Comparison of ENCODE assay signal across 32 cellular contexts in genomic region chr5:129747847-129748407, GRCh38. TPM values are rescaled to one million over a fixed set of nuclear protein-coding genes. Genes with fewer than 3 reads are reported as not detected.
DNase-seq lines count a peak whose midpoint lies in the region; ATAC-seq, FAIRE-seq and TF ChIP-seq lines count a peak whose summit lies in the region.
"Had no signal": no experiment of that assay in that cellular context is flagged by ENCODE, and none has a peak within 500 bp of the region (broad histone marks: within the 10 kb centered on the region; RNA-seq: fewer than 3 reads in every experiment).

A gene with protein sequence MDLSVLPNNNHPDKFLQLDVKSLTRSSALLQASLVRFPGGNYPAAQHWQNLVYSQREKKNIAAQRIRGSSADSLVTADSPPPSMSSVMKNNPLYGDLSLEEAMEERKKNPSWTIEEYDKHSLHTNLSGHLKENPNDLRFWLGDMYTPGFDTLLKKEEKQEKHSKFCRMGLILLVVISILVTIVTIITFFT (plus strand): TSS chr5:129748094. CDS start chr5:129748191, 97 bp downstream.

- no peak for TF ChIP-seq POLR2A in GM12878 (IDR thresholded peaks at IDR 0.05; ENCODE audit: low read depth, low read length)

- 0 out of 2 replicates have a peak, but pooled peaks cover 3% of the 10 kb centered on the region for H3K4me1 ChIP-seq in GM23338 (ENCODE audit: insufficient read depth)
- no peaks in the 10 kb centered on the region for H3K4me1 ChIP-seq in GM12878 (ENCODE audit: control insufficient read depth, insufficient read depth, low read length)
- H3K4me1 ChIP-seq: A549, right lobe of liver, stomach, vagina had no signal

- H3K27me3 ChIP-seq in GM23338 (ENCODE audit: insufficient read depth) = no peaks in the 10 kb centered on the region
- no peaks in the 10 kb centered on the region for H3K27me3 ChIP-seq in GM12878 (replicated peaks in 1 of 2; ENCODE audit: control insufficient read depth in 2 of 2, insufficient read depth in 2 of 2, low read length in 1 of 2)
- no peaks in the 10 kb centered on the region for H3K27me3 ChIP-seq in neural cell (ENCODE audit: insufficient read depth, low read depth, low read length)
- H3K27me3 ChIP-seq: right lobe of liver, stomach, vagina had no signal

- in situ Hi-C loops in GM12878 (cut with MboI) = no loop called here

- H3K79me2 ChIP-seq in GM23338 (replicated peaks; ENCODE audit: insufficient read depth) = no peaks in the 10 kb centered on the region
- H3K79me2 ChIP-seq in GM12878 (ENCODE audit: control insufficient read depth, insufficient read depth, low read length) = no peaks in the 10 kb centered on the region
- no peaks in the 10 kb centered on the region for H3K79me2 ChIP-seq in neural cell (replicated peaks; ENCODE audit: insufficient read depth, low read length)

- RAD21 ChIA-PET in GM12878 (lab: Charles Lee; ENCODE audit: unreplicated experiment) = no interaction called here

- H3K27me3 Mint-ChIP-seq in GM23338 (ENCODE audit: insufficient read depth, low read depth, poor library complexity) = no peaks in the 10 kb centered on the region
- H3K27me3 Mint-ChIP-seq: CD4-positive, CD25-positive, alpha-beta regulatory T cell; progenitor cell of endocrine pancreas had no signal

- H2AFZ ChIP-seq in GM23338 (peak within 1 kb of the TSS; percentile 83), GM12878 (ENCODE audit: control insufficient read depth, low read depth, low read length) (no peak within 1 kb of the TSS), neural cell (ENCODE audit: low read depth, low read length) (peak within 1 kb of the TSS; percentile 49)
- H2AFZ ChIP-seq: PC-9 had no signal

- H4K20me1 ChIP-seq in GM23338 (replicated peaks; ENCODE audit: insufficient read depth) (no peaks in the 10 kb centered on the region), GM12878 (ENCODE audit: control insufficient read depth, insufficient read depth) (no peaks in the 10 kb centered on the region), neural cell (ENCODE audit: insufficient read depth) (no peaks in the 10 kb centered on the region)

- H3F3A ChIP-seq in GM23338 (replicated peaks; ENCODE audit: low read depth) (no peaks in the 10 kb centered on the region), neural cell (ENCODE audit: insufficient read depth, low read length, poor library complexity, severe bottlenecking) (no peaks in the 10 kb centered on the region)

- no peak within 1 kb of the TSS for H3K9ac ChIP-seq in GM12878 (ENCODE audit: control insufficient read depth, insufficient read depth, low read length)
- H3K9ac ChIP-seq in neural cell (ENCODE audit: low read length) = peak within 1 kb of the TSS; percentile 36

- H3K4me3 Mint-ChIP-seq in GM23338 = no peak within 1 kb of the TSS
- H3K4me3 Mint-ChIP-seq: activated naive CD8-positive, alpha-beta T cell treated with anti-CD3 and anti-CD28 coated beads for 36 hours; CD4-positive, CD25-positive, alpha-beta regulatory T cell; T-helper 1 cell treated with Interleukin-12 subunit alpha and Interleukin-12 subunit beta and Interleukin-4 antibody, amounts not matched to agents 30 μg/mL and 1 μg/mL, for 36 hours had no signal

- intact Hi-C loops in GM12878 (cut with micrococcal nuclease; ENCODE audit: unreplicated experiment) = no loop called here

- H3K36me3 Mint-ChIP-seq in GM23338 (ENCODE audit: low read depth) = no peaks in the 10 kb centered on the region
- H3K36me3 Mint-ChIP-seq: activated naive CD8-positive, alpha-beta T cell treated with anti-CD3 and anti-CD28 coated beads for 36 hours; CD4-positive, CD25-positive, alpha-beta regulatory T cell had no signal

- peaks cover 2% of the 10 kb centered on the region for H3K4me1 Mint-ChIP-seq in GM23338
- H3K4me1 Mint-ChIP-seq: activated naive CD8-positive, alpha-beta T cell treated with anti-CD3 and anti-CD28 coated beads for 36 hours; CD4-positive, CD25-positive, alpha-beta regulatory T cell had no signal

- no peak within 1 kb of the TSS for H3K4me3 ChIP-seq in GM23338
- H3K4me3 ChIP-seq in GM12878 = no peak within 1 kb of the TSS
- no peak within 1 kb of the TSS for H3K4me3 ChIP-seq in neural cell (ENCODE audit: low read length)
- H3K4me3 ChIP-seq: A549, PC-9, right lobe of liver, SK-N-MC, stomach, vagina had no signal

- ATAC-seq in GM18520 (IDR thresholded peaks at IDR 0.05; ENCODE audit: unreplicated experiment) (peak; percentile 76), GM23338 (no peak), GM12878 (peak; percentile 92), HG03196 (IDR thresholded peaks at IDR 0.05; ENCODE audit: unreplicated experiment) (no peak), HG02798 (IDR thresholded peaks at IDR 0.05; ENCODE audit: poor library complexity, unreplicated experiment) (no peak)
- ATAC-seq: A549, left lobe of liver, right lobe of liver had no signal

- no peak for FAIRE-seq in GM12878 (lab: Jason Lieb, UNC)
- FAIRE-seq: A549 had no signal

- H3K9me2 ChIP-seq in GM23338 (ENCODE audit: insufficient read depth) (no peaks in the 10 kb centered on the region; the same call in 1 of the 2 replicates), neural cell (ENCODE audit: insufficient read depth, low read length) (no peaks in the 10 kb centered on the region)

- H3K9me3 Mint-ChIP-seq in GM23338 = no peaks in the 10 kb centered on the region
- H3K9me3 Mint-ChIP-seq: activated naive CD8-positive, alpha-beta T cell treated with anti-CD3 and anti-CD28 coated beads for 36 hours; T-helper 1 cell treated with Interleukin-12 subunit alpha and Interleukin-12 subunit beta and Interleukin-4 antibody, amounts not matched to agents 30 μg/mL and 1 μg/mL, for 36 hours had no signal

- BruUV-seq in GM12878 (replicated peaks; lab: Mats Ljungman, UMichigan) = no TSS peak

- 32% methylated on average over 9 of the region's 9 CpGs for WGBS in GM12878 (ENCODE audit: insufficient coverage, insufficient replicate concordance, low lambda C conversion rate, missing lambda C conversion rate)

- H3K9me3 ChIP-seq in GM12878 (replicated peaks; ENCODE audit: control insufficient read depth, insufficient read depth, low read length) (no peaks in the 10 kb centered on the region), neural cell (ENCODE audit: low read length) (no peaks in the 10 kb centered on the region)
- H3K9me3 ChIP-seq: A549, right lobe of liver, stomach, vagina had no signal

- H3K4me2 ChIP-seq in GM23338 (no peak within 1 kb of the TSS), GM12878 (ENCODE audit: control insufficient read depth, insufficient read depth) (no peak within 1 kb of the TSS), neural cell (ENCODE audit: low read length) (no peak within 1 kb of the TSS)
- H3K4me2 ChIP-seq: A549, PC-9 had no signal

- SMC1A ChIA-PET in GM12878 (lab: Charles Lee; ENCODE audit: uncharacterized antibody, unreplicated experiment) = no interaction called here

- no peak for DNase-seq in GM23338 (ENCODE audit: low spot score)
- DNase-seq in GM12878 (ENCODE audit: low read depth, low spot score) = no peak
- no peak for DNase-seq in DMS114 treated with DMSO at 0.1 percent for 48 hours (lab: John Stamatoyannopoulos, UW; ENCODE audit: unreplicated experiment)
- no peak for DNase-seq in central memory CD4-positive, alpha-beta T cell
- DNase-seq: activated naive CD8-positive, alpha-beta T cell treated with anti-CD3 and anti-CD28 coated beads for 36 hours; anterior cingulate cortex; Calu3; CD4-positive, CD25-positive, alpha-beta regulatory T cell; cortex of kidney; DMS79 treated with DMSO at 0.1 percent for 48 hours; GDM1; NCI-H1092; NCI-H1694; NCI-H510A treated with DMSO at 0.1 percent for 48 hours; nucleus accumbens; PC-9; right lobe of liver; stimulated activated CD4-positive, alpha-beta T cell treated with anti-CD3 and anti-CD28 coated beads, Interleukin-2, amount 100 ng/mL, for 48 hours; stomach had no signal

- H3K27ac ChIP-seq in GM23338 (ENCODE audit: low read depth) = no peak within 1 kb of the TSS
- H3K27ac ChIP-seq in GM12878 (ENCODE audit: control insufficient read depth, insufficient read depth) = no peak within 1 kb of the TSS
- H3K27ac ChIP-seq in neural cell (ENCODE audit: low read length) = no peak within 1 kb of the TSS
- H3K27ac ChIP-seq: A549, PC-9, right lobe of liver, SK-N-MC, stomach, vagina had no signal

- POLR2A ChIA-PET in GM12878 (lab: Charles Lee) = no interaction called here

- peak within 1 kb of the TSS; percentile 8; the same call in 1 of the 2 replicates for H3K27ac Mint-ChIP-seq in GM23338
- H3K27ac Mint-ChIP-seq: activated naive CD8-positive, alpha-beta T cell treated with anti-CD3 and anti-CD28 coated beads for 36 hours; CD4-positive, CD25-positive, alpha-beta regulatory T cell; progenitor cell of endocrine pancreas; T-helper 1 cell treated with Interleukin-12 subunit alpha and Interleukin-12 subunit beta and Interleukin-4 antibody, amounts not matched to agents 30 μg/mL and 1 μg/mL, for 36 hours had no signal

- TF ChIP-seq RAD21 in GM12878 (IDR thresholded peaks at IDR 0.05; ENCODE audit: insufficient read depth, low read depth, low read length) (no peak), neural cell (conservative IDR thresholded peaks at IDR 0.05) (no peak)

- TF ChIP-seq CTCF in GM23338 (conservative IDR thresholded peaks at IDR 0.05; ENCODE audit: low read depth in 2 of 2) (no peak), GM12878 (IDR thresholded peaks at IDR 0.05 in 2 of 3, conservative IDR thresholded peaks at IDR 0.05 in 1 of 3; ENCODE audit: control insufficient read depth in 2 of 3, extremely low read depth in 1 of 3, insufficient read depth in 1 of 3, low read depth in 3 of 3, low read length in 3 of 3) (no peak), neural cell (IDR thresholded peaks at IDR 0.05; ENCODE audit: poor library complexity, severe bottlenecking) (no peak)

- CTCF ChIA-PET in GM12878 (lab: Yijun Ruan, JAX) = interaction anchor here (1.1 to 1.3 kb wide), 2 partner anchors 20 to 22 kb away, joined by 3 to 5 read pairs; no protein-coding TSS in a partner anchor

- H3K36me3 ChIP-seq in GM23338 (ENCODE audit: insufficient read depth) (no peaks in the 10 kb centered on the region), GM12878 (ENCODE audit: control insufficient read depth in 2 of 2, insufficient read depth in 2 of 2, low read length in 1 of 2) (no peaks in the 10 kb centered on the region), neural cell (ENCODE audit: insufficient read depth, low read length) (no peaks in the 10 kb centered on the region)
- H3K36me3 ChIP-seq: right lobe of liver, stomach, vagina had no signal

- TF ChIP-seq EP300 in GM12878 (IDR thresholded peaks at IDR 0.05; ENCODE audit: borderline replicate concordance in 1 of 2, control insufficient read depth in 1 of 2, low read depth in 2 of 2, low read length in 2 of 2) = no peak
- TF ChIP-seq EP300 in neural cell (conservative IDR thresholded peaks at IDR 0.05; ENCODE audit: poor library complexity, severe bottlenecking) = no peak

RNA-seq across cellular contexts. Expression of the gene that starts here (rescaled TPM):
- total RNA-seq in GM23338 (2014; rRNA removed; shearing (Covaris generic)) = not detected in 2 replicates
- not detected in 2 replicates for polyA plus RNA-seq in GM23338 (2016; fragmentation: Nextera tagmentation; extraction: Ambion mirVana)
- total RNA-seq in GM12878 (2013; cell fraction: nucleolus; rRNA removed) = not detected in 2 replicates
- not detected in 2 replicates for total RNA-seq in GM12878 (2014; rRNA removed)
- not detected in 2 replicates for total RNA-seq in GM12878 (2014; rRNA removed; fragmentation: Illumina TruSeq; extraction: Trizol)
- total RNA-seq in GM12878 (2021) = not detected in 2 replicates
- not detected for polyA plus RNA-seq in GM12878 (2011; ENCODE audit: low read depth)
- 0.03 and 0.09 TPM in 2 replicates for polyA plus RNA-seq in GM12878 (2011; rRNA removed)
- 0.02 and 0.03 TPM in 2 replicates for polyA plus RNA-seq in GM12878 (2011; cell fraction: cytosol; rRNA removed)
- polyA plus RNA-seq in GM12878 (2011; cell fraction: nucleus; rRNA removed) = not detected in 2 replicates
- polyA plus RNA-seq in GM12878 (2012) = not detected in 2 replicates
- polyA plus RNA-seq in GM12878 (2014; fragmentation: Illumina TruSeq; extraction: Trizol) = not detected in 2 replicates
- not detected for polyA plus RNA-seq in GM12878 (2014; fragmentation: Nextera tagmentation; extraction: Ambion mirVana)
- polyA plus RNA-seq in GM12878 (2014; rRNA removed) = not detected in 2 replicates
- polyA plus RNA-seq in GM12878 (2016; fragmentation: Nextera tagmentation; extraction: Ambion mirVana) = under 1 TPM in 1 of 2 experiments, not detected in 1; 0.07 TPM
- polyA minus RNA-seq in GM12878 (2011; rRNA and poly(A)+ RNA removed) = not detected in 2 replicates
- polyA minus RNA-seq in GM12878 (2011; cell fraction: cytosol; rRNA and poly(A)+ RNA removed) = not detected in 2 replicates
- not detected in 2 replicates for polyA minus RNA-seq in GM12878 (2011; cell fraction: nucleus; rRNA and poly(A)+ RNA removed)
- polyA plus RNA-seq in neural cell = 0.19 TPM in 1 of 2 replicates, not detected in the other
- polyA minus RNA-seq in neural cell = not detected in 2 replicates
- total RNA-seq: activated naive CD8-positive, alpha-beta T cell treated with anti-CD3 and anti-CD28 coated beads for 36 hours; Calu3; CD4-positive, CD25-positive, alpha-beta regulatory T cell; HT1080; left lobe of liver; PC-9; right lobe of liver; stomach; vagina had no signal
- polyA plus RNA-seq: A549; CD4-positive, CD25-positive, alpha-beta regulatory T cell; esophagus; stomach; thymus had no signal

Comparison
In these comparisons a context has a peak if more than half of its experiments do, and no peak if none do; other contexts are left out.
1. Peak in ATAC-seq in GM12878; RNA of the gene not detected or under 1 TPM.